In the genomic region with DNA sequence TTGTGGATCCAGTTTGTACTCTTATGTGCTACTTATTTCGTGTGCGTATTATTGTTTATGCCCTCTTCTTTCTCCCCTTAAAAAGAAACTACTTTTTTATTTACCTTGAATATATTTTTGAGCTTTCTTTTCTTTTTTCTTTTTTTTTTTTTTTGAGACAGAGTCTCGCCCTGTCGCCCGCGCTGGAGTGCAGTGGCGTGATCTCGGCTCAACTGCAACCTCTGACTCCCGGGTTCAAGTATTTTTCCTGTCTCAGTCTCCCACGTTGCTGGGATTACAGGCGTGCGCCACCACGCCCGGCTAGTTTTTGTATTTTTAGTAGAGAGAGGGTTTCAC, we compare ENCODE assay signal across 9 cellular contexts. TPM values are rescaled to one million over a fixed set of nuclear protein-coding genes. Genes with fewer than 3 reads are reported as not detected.
DNase-seq lines count a peak whose midpoint lies in the region; ATAC-seq and TF ChIP-seq lines count a peak whose summit lies in the region.
"Had no signal": no experiment of that assay in that cellular context is flagged by ENCODE, and none has a peak within 500 bp of the region (broad histone marks: within the 10 kb centered on the region; RNA-seq: fewer than 3 reads in every experiment).

No MANE protein-coding gene starts in this region.

- H3K27me3 Mint-ChIP-seq in activated T-cell treated with anti-CD3 and anti-CD28 coated beads, Interleukin-2, amount 50 U/mL, for 72 hours (ENCODE audit: low read depth): no peaks in the 10 kb centered on the region

- no peaks in the 10 kb centered on the region for H3K9me3 Mint-ChIP-seq in activated T-cell treated with anti-CD3 and anti-CD28 coated beads, Interleukin-2, amount 50 U/mL, for 72 hours

- H3K4me1 ChIP-seq in lower lobe of right lung: peaks cover 34% of the 10 kb centered on the region
- H3K4me1 ChIP-seq in tibial nerve: peaks cover 0 to 26% (median 14%) of the 10 kb centered on the region in 4 donors

- WGBS in tibial nerve, 2 donors: 68 to 69% methylated on average over 14 of the region's 14 CpGs

- H3K27me3 ChIP-seq in lower lobe of right lung (ENCODE audit: low read depth) (no peaks in the 10 kb centered on the region), tibial nerve (no peaks in the 10 kb centered on the region)

- DNase-seq in activated T-cell treated with anti-CD3 and anti-CD28 coated beads, Interleukin-2, amount 50 U/mL, for 72 hours: no peak
- no peak for DNase-seq in activated T-cell treated with anti-CD3 and anti-CD28 coated beads, Interleukin-2, amount 50 U/mL, for 1 hour
- DNase-seq in astrocyte of the cerebellum (ENCODE audit: low read depth) (no peak), lower lobe of right lung (no peak), tibial nerve (ENCODE audit: low spot score in 2 of 2) (no peak), NCI-H1436 treated with DMSO at 0.1 percent for 48 hours (lab: John Stamatoyannopoulos, UW) (no peak), SW480 (ENCODE audit: low spot score) (no peak), SK-N-DZ (ENCODE audit: low spot score) (no peak)

- H3K27ac Mint-ChIP-seq in activated T-cell treated with anti-CD3 and anti-CD28 coated beads, Interleukin-2, amount 50 U/mL, for 72 hours: no peak overlapping the region

- ATAC-seq in activated T-cell treated with anti-CD3 and anti-CD28 coated beads, Interleukin-2, amount 50 U/mL, for 72 hours (replicated peaks in 1 of 2): no peak
- no peak for ATAC-seq in lower lobe of right lung

- H3K36me3 ChIP-seq in lower lobe of right lung (peaks cover 6% of the 10 kb centered on the region), tibial nerve (peaks cover 0 to 4% (median 0%) of the 10 kb centered on the region in 3 donors)

- no peak for TF ChIP-seq EP300 in tibial nerve (IDR thresholded peaks at IDR 0.05)

- H3K4me3 Mint-ChIP-seq in activated T-cell treated with anti-CD3 and anti-CD28 coated beads, Interleukin-2, amount 50 U/mL, for 72 hours: peak overlapping the region; percentile 98

- H3K4me1 Mint-ChIP-seq in activated T-cell treated with anti-CD3 and anti-CD28 coated beads, Interleukin-2, amount 50 U/mL, for 72 hours (ENCODE audit: low read depth): peaks cover 63% of the 10 kb centered on the region

- TF ChIP-seq POLR2A in tibial nerve (IDR thresholded peaks at IDR 0.05): no peak

- TF ChIP-seq CTCF in astrocyte of the cerebellum (IDR thresholded peaks at IDR 0.05; ENCODE audit: low read depth, low read length, missing control alignments) (no peak), lower lobe of right lung (IDR thresholded peaks at IDR 0.05) (no peak), tibial nerve (IDR thresholded peaks at IDR 0.05) (no peak)

- in situ Hi-C loops in astrocyte of the cerebellum (cut with HindIII; ENCODE audit: low sequenced_read_pairs): no loop called here

- H3K4me3 ChIP-seq in astrocyte of the cerebellum (ENCODE audit: low read depth, low read length) (peak overlapping the region; percentile 89), lower lobe of right lung (peak overlapping the region; percentile 96), tibial nerve (peak overlapping the region; percentile 76 to 98 (median 85))

- H3K9me3 ChIP-seq in lower lobe of right lung (no peaks in the 10 kb centered on the region), tibial nerve (no peaks in the 10 kb centered on the region)

- H3K27ac ChIP-seq in lower lobe of right lung (peak overlapping the region; percentile 99), tibial nerve (peak overlapping the region in 3 of 4 donors; percentile 89 to 98 (median 93))

- intact Hi-C loops in lower lobe of right lung (cut with DNase I): no loop called here

- peaks cover 0 to 10% of the 10 kb centered on the region in 2 donors for H3K36me3 Mint-ChIP-seq in activated T-cell treated with anti-CD3 and anti-CD28 coated beads, Interleukin-2, amount 50 U/mL, for 72 hours (ENCODE audit: insufficient read depth in 2 of 2)

RNA-seq across cellular contexts. Expression of gene SLC25A38, which starts 1.5 kb away (rescaled TPM):
- 10 to 100 TPM; 37.5 to 39.7 TPM for total RNA-seq in activated T-cell treated with anti-CD3 and anti-CD28 coated beads, Interleukin-2, amount 50 U/mL, for 72 hours
- total RNA-seq in lower lobe of right lung (28.4 TPM), tibial nerve (10 to 100 TPM; 21.9 to 35.0 (median 29.6) TPM)
- 26.6 and 29.1 TPM in 2 replicates for polyA plus RNA-seq in SK-N-DZ (2014; cell fraction: cytosol; rRNA removed)
- polyA plus RNA-seq in SK-N-DZ (2014; cell fraction: nucleus; rRNA removed): 32.6 and 39.8 TPM in 2 replicates

RNA-seq across cellular contexts. Expression of gene RPSA, which starts 21.9 kb away (rescaled TPM):
- 1,000 to 10,000 TPM; 2,329 to 2,816 TPM for total RNA-seq in activated T-cell treated with anti-CD3 and anti-CD28 coated beads, Interleukin-2, amount 50 U/mL, for 72 hours
- total RNA-seq in lower lobe of right lung (778 TPM), tibial nerve (1,000 to 10,000 TPM in 1 of 4 donors, 100 to 1,000 TPM in 3; 744 to 1,023 (median 854) TPM)
- polyA plus RNA-seq in SK-N-DZ (2014; cell fraction: cytosol; rRNA removed): 2,861 and 2,894 TPM in 2 replicates
- 1,186 and 1,691 TPM in 2 replicates for polyA plus RNA-seq in SK-N-DZ (2014; cell fraction: nucleus; rRNA removed)

RNA-seq across cellular contexts. Expression of gene CCR8, which starts 55.1 kb away (rescaled TPM):
- total RNA-seq in activated T-cell treated with anti-CD3 and anti-CD28 coated beads, Interleukin-2, amount 50 U/mL, for 72 hours: 1 to 10 TPM; 1.2 to 1.7 TPM
- total RNA-seq in lower lobe of right lung (not detected), tibial nerve (not detected)
- polyA plus RNA-seq in SK-N-DZ (2014; cell fraction: cytosol; rRNA removed): not detected in 2 replicates
- not detected in 2 replicates for polyA plus RNA-seq in SK-N-DZ (2014; cell fraction: nucleus; rRNA removed)
- total RNA-seq: pulmonary artery endothelial cell had no signal
